Comparison of ENCODE assay signal across 23 cellular contexts in genomic region chr18:41973989-41974388, GRCh38. TPM values are rescaled to one million over a fixed set of nuclear protein-coding genes. Genes with fewer than 3 reads are reported as not detected.
A peak's percentile ranks its signal among the peaks of the same experiment; 100 is the strongest.
DNase-seq lines count a peak whose midpoint lies in the region; ATAC-seq, FAIRE-seq and TF ChIP-seq lines count a peak whose summit lies in the region.
"Had no signal": no experiment of that assay in that cellular context is flagged by ENCODE, and none has a peak within 500 bp of the region (broad histone marks: within the 10 kb centered on the region; RNA-seq: fewer than 3 reads in every experiment).

No MANE protein-coding gene starts in this region.

- H3K9me3 ChIP-seq in kidney (ENCODE audit: control insufficient read depth in 1 of 2, low read length in 2 of 2): no peaks in the 10 kb centered on the region
- H3K9me3 ChIP-seq in vagina: no peaks in the 10 kb centered on the region
- H3K9me3 ChIP-seq: upper lobe of left lung had no signal

- DNase-seq in kidney: no peak
- DNase-seq in 8988T: no peak
- no peak for DNase-seq in cortex of kidney (lab: John Stamatoyannopoulos, UW)
- no peak for DNase-seq in MV-4-11 (lab: John Stamatoyannopoulos, UW)
- no peak for DNase-seq in vagina (ENCODE audit: extremely low spot score in 2 of 2)
- DNase-seq: activated CD8-positive, alpha-beta memory T cell treated with anti-CD3 and anti-CD28 coated beads, Interleukin-2, amount 50 U/mL, for 4 hours; C1 segment of cervical spinal cord; effector CD8-positive, alpha-beta T cell; foreskin keratinocyte; immature natural killer cell; IMR-90; NCI-H1417 treated with DMSO at 0.1 percent for 48 hours; NCI-H2171; NCI-H524 treated with DMSO at 0.1 percent for 48 hours; upper lobe of left lung had no signal

- ATAC-seq in GM18511 (IDR thresholded peaks at IDR 0.05; ENCODE audit: unreplicated experiment) (peak; percentile 54), GM19463 (IDR thresholded peaks at IDR 0.05; ENCODE audit: unreplicated experiment) (peak; percentile 48), HG03159 (IDR thresholded peaks at IDR 0.05; ENCODE audit: unreplicated experiment) (peak; percentile 42)
- ATAC-seq: foreskin keratinocyte, sciatic nerve had no signal

- H3K4me3 ChIP-seq in kidney (ENCODE audit: low read length in 2 of 2) (peak overlapping the region in 1 of 2 donors; percentile 33), vagina (no peak overlapping the region)
- H3K4me3 ChIP-seq: SK-N-MC, upper lobe of left lung had no signal

- no peak for TF ChIP-seq CTCF in kidney (IDR thresholded peaks at IDR 0.05; ENCODE audit: borderline replicate concordance, extremely low read depth, insufficient read depth)
- no peak for TF ChIP-seq CTCF in vagina (IDR thresholded peaks at IDR 0.05)

- peak; percentile 30 for FAIRE-seq in kidney (lab: Jason Lieb, UNC)

- no peak for TF ChIP-seq POLR2A in vagina (IDR thresholded peaks at IDR 0.05)

- no peak overlapping the region for H3K9ac ChIP-seq in kidney (ENCODE audit: low read length in 2 of 2)
- H3K9ac ChIP-seq: parathyroid adenoma had no signal

- peaks cover 5 to 6% of the 10 kb centered on the region in 2 donors for H3K36me3 ChIP-seq in kidney (ENCODE audit: control insufficient read depth in 1 of 2, insufficient read depth in 2 of 2, low read length in 2 of 2)
- H3K36me3 ChIP-seq in vagina: peaks cover 0 to 14% of the 10 kb centered on the region in 2 donors

- no peak overlapping the region for H3K27ac ChIP-seq in kidney (ENCODE audit: low read depth in 2 of 2, low read length in 2 of 2)
- H3K27ac ChIP-seq in vagina: no peak overlapping the region
- H3K27ac ChIP-seq: foreskin keratinocyte, HL-60, parathyroid adenoma, SK-N-MC, upper lobe of left lung, VCaP had no signal

- peaks cover 3 to 15% of the 10 kb centered on the region in 2 donors for H3K4me1 ChIP-seq in kidney (ENCODE audit: control insufficient read depth in 1 of 2, insufficient read depth in 1 of 2, low read depth in 1 of 2, low read length in 2 of 2)
- H3K4me1 ChIP-seq in vagina: no peaks in the 10 kb centered on the region
- H3K4me1 ChIP-seq: parathyroid adenoma had no signal

- intact Hi-C loops in kidney (cut with DNase I) (no loop called here), vagina (cut with DNase I) (no loop called here)

- H3K27me3 ChIP-seq in vagina: no peaks in the 10 kb centered on the region
- H3K27me3 ChIP-seq: foreskin keratinocyte, upper lobe of left lung had no signal

RNA-seq across cellular contexts. Expression of gene PIK3C3, which starts 19.0 kb away (rescaled TPM):
- total RNA-seq in kidney (70.7 TPM), vagina (24.1 TPM)
- polyA plus RNA-seq in kidney (ENCODE audit: insufficient read depth, low read depth, low replicate concordance): 31.4 TPM
